Comparison of ENCODE assay signal across 26 cellular contexts in the genomic region with DNA sequence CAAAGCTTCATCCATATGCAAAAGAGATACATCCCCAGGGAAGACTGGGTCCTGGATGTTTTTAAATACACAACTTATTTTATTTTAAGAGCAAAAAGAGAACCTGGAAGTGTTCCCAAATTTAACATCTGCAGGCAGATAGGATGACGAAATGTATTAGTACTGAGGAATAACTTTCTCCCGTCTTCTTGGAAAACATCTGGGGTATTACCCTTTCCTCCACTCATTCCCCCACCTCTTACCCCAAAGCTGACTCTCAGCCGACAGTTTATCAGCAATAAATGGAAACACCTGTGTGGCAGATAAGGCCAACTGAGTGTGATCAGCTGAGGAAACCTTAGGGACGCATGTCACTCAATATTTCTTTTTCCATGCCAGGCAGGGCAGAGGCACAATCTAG.
DNase-seq lines count a peak whose midpoint lies in the region; ATAC-seq and TF ChIP-seq lines count a peak whose summit lies in the region.
"Had no signal": no experiment of that assay in that cellular context is flagged by ENCODE, and none has a peak within 500 bp of the region (broad histone marks: within the 10 kb centered on the region; RNA-seq: fewer than 3 reads in every experiment).

No MANE protein-coding gene starts in this region.

- peak overlapping the region; percentile 82 for H3K27ac ChIP-seq in uterus
- H3K27ac ChIP-seq: cardiac muscle cell, epithelial cell of prostate, SJSA1 had no signal

- H3K4me1 Mint-ChIP-seq in nephron progenitor cell = peaks cover 91% of the 10 kb centered on the region
- H3K4me1 Mint-ChIP-seq: B cell; immature natural killer cell; stimulated activated memory B cell treated with anti-CD40 and anti-IgM and Interleukin-4, amounts not matched to agents 10 μg/mL and 1 μg/mL and 100 μg/mL, for 72 hours; WTC11 had no signal

- intact Hi-C loops in uterus (cut with DNase I; ENCODE audit: low total_unique reads) = no loop called here

- TF ChIP-seq CTCF in fibroblast of villous mesenchyme (IDR thresholded peaks at IDR 0.05; ENCODE audit: insufficient read depth, low read depth, low read length) = no peak
- TF ChIP-seq CTCF in nephron progenitor cell (IDR thresholded peaks at IDR 0.05) = no peak
- TF ChIP-seq CTCF in uterus (IDR thresholded peaks at IDR 0.05) = no peak

- TF ChIP-seq POLR2A in uterus (IDR thresholded peaks at IDR 0.05) = no peak

- peak overlapping the region; percentile 27 for H3K27ac Mint-ChIP-seq in nephron progenitor cell
- H3K27ac Mint-ChIP-seq: B cell; immature natural killer cell; stimulated activated memory B cell treated with anti-CD40 and anti-IgM and Interleukin-4, amounts not matched to agents 10 μg/mL and 1 μg/mL and 100 μg/mL, for 72 hours; type B pancreatic cell; WTC11 had no signal

- ATAC-seq in GM21825 (IDR thresholded peaks at IDR 0.05; ENCODE audit: unreplicated experiment) = no peak
- no peak for ATAC-seq in GM21717 (IDR thresholded peaks at IDR 0.05; ENCODE audit: unreplicated experiment)
- ATAC-seq in GM18858 (IDR thresholded peaks at IDR 0.05; ENCODE audit: unreplicated experiment) = no peak
- ATAC-seq: HCT116; Panc1; stimulated activated memory B cell treated with anti-CD40 and anti-IgM and Interleukin-4, amounts not matched to agents 10 μg/mL and 1 μg/mL and 100 μg/mL, for 72 hours; WTC11 had no signal

- no peaks in the 10 kb centered on the region for H3K9me3 ChIP-seq in uterus
- H3K9me3 ChIP-seq: SJSA1 had no signal

- DNase-seq in NCI-H2171 treated with DMSO at 0.1 percent for 48 hours (lab: John Stamatoyannopoulos, UW) (peak; percentile 36), NCI-H2171 (lab: John Stamatoyannopoulos, UW) (no peak), fibroblast of villous mesenchyme (ENCODE audit: low read depth) (peak; percentile 2), nephron progenitor cell (no peak), uterus (peak in 1 of 2 donors; percentile 54)
- DNase-seq: 8988T; activated CD4-positive, alpha-beta T cell treated with anti-CD3 and anti-CD28 coated beads, Interleukin-2, amount 50 U/mL, for 4 hours; amniotic stem cell; COR-L47; dermis blood vessel endothelial cell; immature natural killer cell; NCI-H1048; NCI-H1930; NK-92 treated with Interleukin-12 subunit alpha and Interleukin-12 subunit beta, amount 100 ng/mL, for 24 hours had no signal

- H3K36me3 Mint-ChIP-seq in nephron progenitor cell (ENCODE audit: low read depth) = peaks cover 9% of the 10 kb centered on the region
- H3K36me3 Mint-ChIP-seq: immature natural killer cell; stimulated activated memory B cell treated with anti-CD40 and anti-IgM and Interleukin-4, amounts not matched to agents 10 μg/mL and 1 μg/mL and 100 μg/mL, for 72 hours; type B pancreatic cell; WTC11 had no signal

- no peak overlapping the region for H3K4me3 ChIP-seq in fibroblast of villous mesenchyme (ENCODE audit: low read depth, low read length)
- no peak overlapping the region for H3K4me3 ChIP-seq in uterus
- H3K4me3 ChIP-seq: cardiac muscle cell, SJSA1 had no signal

- H3K4me3 Mint-ChIP-seq in nephron progenitor cell = no peak overlapping the region
- H3K4me3 Mint-ChIP-seq: B cell; immature natural killer cell; stimulated activated memory B cell treated with anti-CD40 and anti-IgM and Interleukin-4, amounts not matched to agents 10 μg/mL and 1 μg/mL and 100 μg/mL, for 72 hours; type B pancreatic cell; WTC11 had no signal

- no peaks in the 10 kb centered on the region for H3K27me3 Mint-ChIP-seq in nephron progenitor cell (ENCODE audit: low read depth, poor library complexity)

- H3K27me3 ChIP-seq in uterus = no peaks in the 10 kb centered on the region
- H3K27me3 ChIP-seq: cardiac muscle cell, SJSA1 had no signal

- H3K36me3 ChIP-seq in uterus = no peaks in the 10 kb centered on the region
- H3K36me3 ChIP-seq: cardiac muscle cell, SJSA1 had no signal

- H3K9me3 Mint-ChIP-seq in nephron progenitor cell = peaks cover 9% of the 10 kb centered on the region
- H3K9me3 Mint-ChIP-seq: immature natural killer cell; stimulated activated memory B cell treated with anti-CD40 and anti-IgM and Interleukin-4, amounts not matched to agents 10 μg/mL and 1 μg/mL and 100 μg/mL, for 72 hours; type B pancreatic cell; WTC11 had no signal

- peaks cover 0 to 4% of the 10 kb centered on the region in 2 donors for H3K4me1 ChIP-seq in uterus
- H3K4me1 ChIP-seq: SJSA1 had no signal

Comparison
In these comparisons a context has a peak if more than half of its experiments do, and no peak if none do; other contexts are left out.
1. DNase-seq: peak in NCI-H2171 treated with DMSO at 0.1 percent for 48 hours (single experiment) and fibroblast of villous mesenchyme (single experiment); none in NCI-H2171 (single experiment) and nephron progenitor cell (single experiment).